In genomic region chr20:52833901-52834300, GRCh38 we compare ENCODE assay signal across 35 cellular contexts.
"Had no signal": no experiment of that assay in that cellular context is flagged by ENCODE, and none has a peak within 500 bp of the region (broad histone marks: within the 10 kb centered on the region; RNA-seq: fewer than 3 reads in every experiment).

No MANE protein-coding gene starts in this region.

- H3K4me1 ChIP-seq: adrenal gland, breast epithelium, colonic mucosa, esophagus squamous epithelium, gastroesophageal sphincter, heart right ventricle had no signal

- H3K27me3 ChIP-seq: adrenal gland, breast epithelium, cardiac muscle cell, colonic mucosa, gastroesophageal sphincter, heart right ventricle had no signal

- H3K36me3 ChIP-seq: adrenal gland, breast epithelium, cardiac muscle cell, colonic mucosa, esophagus squamous epithelium, gastroesophageal sphincter, heart right ventricle had no signal

- H3K27me3 Mint-ChIP-seq: activated CD4-positive, alpha-beta T cell treated with anti-CD3 and anti-CD28 coated beads for 36 hours; activated naive CD4-positive, alpha-beta T cell treated with anti-CD3 and anti-CD28 coated beads, Interleukin-2, amount 50 U/mL, for 24 hours; activated naive CD8-positive, alpha-beta T cell treated with anti-CD3 and anti-CD28 coated beads for 36 hours; T-helper 17 cell had no signal

- H3K9me3 ChIP-seq: adrenal gland, colonic mucosa had no signal

- H3K27ac Mint-ChIP-seq: activated CD4-positive, alpha-beta memory T cell treated with anti-CD3 and anti-CD28 coated beads for 36 hours; activated CD4-positive, alpha-beta T cell treated with anti-CD3 and anti-CD28 coated beads for 36 hours; activated CD4-positive, alpha-beta T cell treated with anti-CD3 and anti-CD28 coated beads, Interleukin-2, amount 10 ng/mL, durations not matched to agents 24 days and 14 days; activated CD8-positive, alpha-beta memory T cell treated with anti-CD3 and anti-CD28 coated beads, Interleukin-2, amount 10 ng/mL, durations not matched to agents 7 days and 5 days; activated CD8-positive, alpha-beta T cell treated with anti-CD3 and anti-CD28 coated beads, Interleukin-2, amount 10 ng/mL, durations not matched to agents 7 days and 5 days; activated naive CD4-positive, alpha-beta T cell treated with anti-CD3 and anti-CD28 coated beads for 36 hours; activated naive CD4-positive, alpha-beta T cell treated with anti-CD3 and anti-CD28 coated beads, Interleukin-2, amount 50 U/mL, for 24 hours; activated naive CD8-positive, alpha-beta T cell treated with anti-CD3 and anti-CD28 coated beads for 36 hours; activated naive CD8-positive, alpha-beta T cell treated with anti-CD3 and anti-CD28 coated beads, Interleukin-2, amount 50 U/mL, for 24 hours; activated T-helper 1 cell treated with anti-CD3 and anti-CD28 coated beads, Interleukin-12 subunit alpha, Interleukin-12 subunit beta, Interleukin-2, Interleukin-4 antibody, amounts not matched to agents 30 ng/mL and 10 ng/mL and 1 ng/mL, durations not matched to agents 14 hours and 24 hours and 36 hours; activated T-helper 2 cell treated with anti-CD3 and anti-CD28 coated beads, Interferon-gamma antibody, Interleukin-2, Interleukin-4, amounts not matched to agents 10 μg/mL and 5 μg/mL and 100 μg/mL, durations not matched to agents 14 hours and 24 hours and 36 hours; brain; T-helper 17 cell; T-helper 2 cell treated with Interferon-gamma antibody and Interleukin-4, amounts not matched to agents 5 μg/mL and 100 μg/mL, for 36 hours had no signal

- H3K9me3 Mint-ChIP-seq: activated CD4-positive, alpha-beta T cell treated with anti-CD3 and anti-CD28 coated beads, Interleukin-2, amount 10 ng/mL, durations not matched to agents 24 days and 14 days; activated naive CD4-positive, alpha-beta T cell treated with anti-CD3 and anti-CD28 coated beads, Interleukin-2, amount 50 U/mL, for 24 hours; activated T-helper 1 cell treated with anti-CD3 and anti-CD28 coated beads, Interleukin-12 subunit alpha, Interleukin-12 subunit beta, Interleukin-2, Interleukin-4 antibody, amounts not matched to agents 30 ng/mL and 10 ng/mL and 1 ng/mL, durations not matched to agents 14 hours and 24 hours and 36 hours; activated T-helper 2 cell treated with anti-CD3 and anti-CD28 coated beads, Interferon-gamma antibody, Interleukin-2, Interleukin-4, amounts not matched to agents 10 μg/mL and 5 μg/mL and 100 μg/mL, durations not matched to agents 14 hours and 24 hours and 36 hours; T-helper 2 cell treated with Interferon-gamma antibody and Interleukin-4, amounts not matched to agents 5 μg/mL and 100 μg/mL, for 36 hours had no signal

- H3K36me3 Mint-ChIP-seq: activated CD8-positive, alpha-beta memory T cell treated with anti-CD3 and anti-CD28 coated beads, Interleukin-2, amount 10 ng/mL, durations not matched to agents 7 days and 5 days; brain had no signal

- H3K4me3 ChIP-seq: adrenal gland, breast epithelium, cardiac muscle cell, colonic mucosa, esophagus squamous epithelium, gastroesophageal sphincter, heart right ventricle had no signal

- H3K4me3 Mint-ChIP-seq: activated CD4-positive, alpha-beta memory T cell treated with anti-CD3 and anti-CD28 coated beads for 36 hours; activated CD4-positive, alpha-beta T cell treated with anti-CD3 and anti-CD28 coated beads for 36 hours; activated CD4-positive, alpha-beta T cell treated with anti-CD3 and anti-CD28 coated beads, Interleukin-2, amount 10 ng/mL, durations not matched to agents 24 days and 14 days; activated CD8-positive, alpha-beta memory T cell treated with anti-CD3 and anti-CD28 coated beads, Interleukin-2, amount 10 ng/mL, durations not matched to agents 7 days and 5 days; activated CD8-positive, alpha-beta T cell treated with anti-CD3 and anti-CD28 coated beads, Interleukin-2, amount 10 ng/mL, durations not matched to agents 7 days and 5 days; activated naive CD4-positive, alpha-beta T cell treated with anti-CD3 and anti-CD28 coated beads for 36 hours; activated naive CD4-positive, alpha-beta T cell treated with anti-CD3 and anti-CD28 coated beads, Interleukin-2, amount 50 U/mL, for 24 hours; activated naive CD8-positive, alpha-beta T cell treated with anti-CD3 and anti-CD28 coated beads for 36 hours; activated naive CD8-positive, alpha-beta T cell treated with anti-CD3 and anti-CD28 coated beads, Interleukin-2, amount 50 U/mL, for 24 hours; activated T-helper 1 cell treated with anti-CD3 and anti-CD28 coated beads, Interleukin-12 subunit alpha, Interleukin-12 subunit beta, Interleukin-2, Interleukin-4 antibody, amounts not matched to agents 30 ng/mL and 10 ng/mL and 1 ng/mL, durations not matched to agents 14 hours and 24 hours and 36 hours; brain; T-helper 17 cell; T-helper 2 cell treated with Interferon-gamma antibody and Interleukin-4, amounts not matched to agents 5 μg/mL and 100 μg/mL, for 36 hours had no signal

- DNase-seq: activated CD4-positive, alpha-beta memory T cell treated with anti-CD3 and anti-CD28 coated beads for 36 hours; activated CD4-positive, alpha-beta T cell treated with anti-CD3 and anti-CD28 coated beads for 36 hours; activated CD4-positive, alpha-beta T cell treated with anti-CD3 and anti-CD28 coated beads, Interleukin-2, amount 10 ng/mL, durations not matched to agents 24 days and 14 days; activated CD4-positive, CD25-positive, alpha-beta regulatory T cell; activated CD4-positive, CD25-positive, alpha-beta regulatory T cell treated with anti-CD3 and anti-CD28 coated beads, Interleukin-2, amount 50 U/mL, for 72 hours; activated CD8-positive, alpha-beta memory T cell treated with anti-CD3 and anti-CD28 coated beads, Interleukin-2, amount 10 ng/mL, durations not matched to agents 7 days and 5 days; activated CD8-positive, alpha-beta memory T cell treated with anti-CD3 and anti-CD28 coated beads, Interleukin-2, amount 50 U/mL, for 4 hours; activated CD8-positive, alpha-beta T cell treated with anti-CD3 and anti-CD28 coated beads, Interleukin-2, amount 10 ng/mL, durations not matched to agents 7 days and 5 days; activated effector memory CD4-positive, alpha-beta T cell treated with anti-CD3 and anti-CD28 coated beads, Interleukin-2, amount 50 U/mL, for 16 hours; activated naive CD4-positive, alpha-beta T cell treated with anti-CD3 and anti-CD28 coated beads for 36 hours; activated naive CD8-positive, alpha-beta T cell treated with anti-CD3 and anti-CD28 coated beads for 36 hours; activated naive CD8-positive, alpha-beta T cell treated with anti-CD3 and anti-CD28 coated beads, Interleukin-2, amount 50 U/mL, for 24 hours; activated T-cell treated with anti-CD3 and anti-CD28 coated beads, Interleukin-2, amount 50 U/mL, for 1 hour; activated T-cell treated with anti-CD3 and anti-CD28 coated beads, Interleukin-2, amount 50 U/mL, for 48 hours; adrenal gland; amygdala; aorta; central memory CD4-positive, alpha-beta T cell; cerebellar nuclear complex; colonic mucosa; effector CD8-positive, alpha-beta T cell; esophagus squamous epithelium; foreskin melanocyte; heart right ventricle; T-helper 17 cell; T1000 had no signal

- H3K27ac ChIP-seq: adrenal gland, breast epithelium, cardiac muscle cell, colonic mucosa, epithelial cell of prostate, esophagus squamous epithelium, gastroesophageal sphincter, heart right ventricle had no signal

- ATAC-seq: activated CD4-positive, alpha-beta T cell treated with anti-CD3 and anti-CD28 coated beads for 36 hours; activated CD8-positive, alpha-beta memory T cell treated with anti-CD3 and anti-CD28 coated beads, Interleukin-2, amount 10 ng/mL, durations not matched to agents 7 days and 5 days; activated CD8-positive, alpha-beta T cell treated with anti-CD3 and anti-CD28 coated beads, Interleukin-2, amount 10 ng/mL, durations not matched to agents 7 days and 5 days; activated naive CD8-positive, alpha-beta T cell treated with anti-CD3 and anti-CD28 coated beads, Interleukin-2, amount 50 U/mL, for 24 hours; gastroesophageal sphincter; heart right ventricle; T-helper 17 cell had no signal

- H3K4me1 Mint-ChIP-seq: activated CD4-positive, alpha-beta T cell treated with anti-CD3 and anti-CD28 coated beads for 36 hours; activated CD4-positive, alpha-beta T cell treated with anti-CD3 and anti-CD28 coated beads, Interleukin-2, amount 10 ng/mL, durations not matched to agents 24 days and 14 days; activated CD8-positive, alpha-beta memory T cell treated with anti-CD3 and anti-CD28 coated beads, Interleukin-2, amount 10 ng/mL, durations not matched to agents 7 days and 5 days; activated naive CD4-positive, alpha-beta T cell treated with anti-CD3 and anti-CD28 coated beads, Interleukin-2, amount 50 U/mL, for 24 hours; activated naive CD8-positive, alpha-beta T cell treated with anti-CD3 and anti-CD28 coated beads for 36 hours; activated naive CD8-positive, alpha-beta T cell treated with anti-CD3 and anti-CD28 coated beads, Interleukin-2, amount 50 U/mL, for 24 hours; T-helper 17 cell had no signal
